ENCODE assay signal across 1 cellular context in the genomic region with DNA sequence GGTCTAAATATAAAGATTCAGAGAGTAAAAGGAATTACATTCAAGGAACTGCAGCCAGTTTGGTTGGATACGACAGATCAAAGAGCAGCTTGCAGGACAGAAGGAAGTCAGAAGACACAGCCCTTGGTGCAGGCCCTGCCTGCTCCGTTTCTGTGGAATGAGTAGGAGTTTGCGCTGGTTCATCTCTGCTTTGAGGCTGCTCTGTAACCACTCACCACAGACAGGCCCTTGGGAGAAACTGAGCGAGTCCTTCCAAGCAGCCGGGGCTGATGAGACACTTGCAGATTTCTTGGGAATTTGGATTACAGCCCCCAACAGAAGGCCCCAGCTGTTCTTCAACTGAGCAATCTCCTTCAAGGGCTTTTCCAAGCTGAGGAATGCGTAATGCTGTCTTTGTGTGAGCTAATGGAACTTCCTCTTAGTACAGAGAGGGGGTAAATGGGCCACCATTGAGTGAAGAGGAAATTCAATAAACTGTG.
TF ChIP-seq lines count a peak whose summit lies in the region.

No MANE protein-coding gene starts in this region.

TF ChIP-seq in K562, 482 proteins besides CTCF, POLR2A, EP300 and RAD21 (continued from another document and continues in another):
- TF ChIP-seq, protein P1, sequence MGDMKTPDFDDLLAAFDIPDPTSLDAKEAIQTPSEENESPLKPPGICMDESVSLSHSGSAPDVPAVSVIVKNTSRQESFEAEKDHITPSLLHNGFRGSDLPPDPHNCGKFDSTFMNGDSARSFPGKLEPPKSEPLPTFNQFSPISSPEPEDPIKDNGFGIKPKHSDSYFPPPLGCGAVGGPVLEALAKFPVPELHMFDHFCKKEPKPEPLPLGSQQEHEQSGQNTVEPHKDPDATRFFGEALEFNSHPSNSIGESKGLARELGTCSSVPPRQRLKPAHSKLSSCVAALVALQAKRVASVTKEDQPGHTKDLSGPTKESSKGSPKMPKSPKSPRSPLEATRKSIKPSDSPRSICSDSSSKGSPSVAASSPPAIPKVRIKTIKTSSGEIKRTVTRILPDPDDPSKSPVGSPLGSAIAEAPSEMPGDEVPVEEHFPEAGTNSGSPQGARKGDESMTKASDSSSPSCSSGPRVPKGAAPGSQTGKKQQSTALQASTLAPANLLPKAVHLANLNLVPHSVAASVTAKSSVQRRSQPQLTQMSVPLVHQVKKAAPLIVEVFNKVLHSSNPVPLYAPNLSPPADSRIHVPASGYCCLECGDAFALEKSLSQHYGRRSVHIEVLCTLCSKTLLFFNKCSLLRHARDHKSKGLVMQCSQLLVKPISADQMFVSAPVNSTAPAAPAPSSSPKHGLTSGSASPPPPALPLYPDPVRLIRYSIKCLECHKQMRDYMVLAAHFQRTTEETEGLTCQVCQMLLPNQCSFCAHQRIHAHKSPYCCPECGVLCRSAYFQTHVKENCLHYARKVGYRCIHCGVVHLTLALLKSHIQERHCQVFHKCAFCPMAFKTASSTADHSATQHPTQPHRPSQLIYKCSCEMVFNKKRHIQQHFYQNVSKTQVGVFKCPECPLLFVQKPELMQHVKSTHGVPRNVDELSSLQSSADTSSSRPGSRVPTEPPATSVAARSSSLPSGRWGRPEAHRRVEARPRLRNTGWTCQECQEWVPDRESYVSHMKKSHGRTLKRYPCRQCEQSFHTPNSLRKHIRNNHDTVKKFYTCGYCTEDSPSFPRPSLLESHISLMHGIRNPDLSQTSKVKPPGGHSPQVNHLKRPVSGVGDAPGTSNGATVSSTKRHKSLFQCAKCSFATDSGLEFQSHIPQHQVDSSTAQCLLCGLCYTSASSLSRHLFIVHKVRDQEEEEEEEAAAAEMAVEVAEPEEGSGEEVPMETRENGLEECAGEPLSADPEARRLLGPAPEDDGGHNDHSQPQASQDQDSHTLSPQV (IDR thresholded peaks at IDR 0.05): peak; percentile 71
- TF ChIP-seq TAF1 (IDR thresholded peaks at IDR 0.05; ENCODE audit: control insufficient read depth, extremely low read depth, insufficient read depth, low read length, severe bottlenecking) (peak; percentile 35), DACH1 (IDR thresholded peaks at IDR 0.05; ENCODE audit: partially characterized antibody) (peak; percentile 28), RBFOX2 (IDR thresholded peaks at IDR 0.05; ENCODE audit: low read depth, low read length) (0 out of 2 replicates have a peak, but pooled peaks have one; percentile 20), ZNF766 (CRISPR knock-in tag; conservative IDR thresholded peaks at IDR 0.05) (no peak; the same call in none of the 2 replicates), BACH1 (tag; IDR thresholded peaks at IDR 0.05) (peak; percentile 84), NFRKB (IDR thresholded peaks at IDR 0.05; ENCODE audit: low read depth) (peak; percentile 82), POLR2H (tag; IDR thresholded peaks at IDR 0.05; ENCODE audit: low read depth) (0 out of 2 replicates have a peak, but pooled peaks have one; percentile 1), ZNF583 (CRISPR knock-in tag; IDR thresholded peaks at IDR 0.05) (no peak), KLF6 (CRISPR knock-in tag; IDR thresholded peaks at IDR 0.05; ENCODE audit: borderline replicate concordance) (no peak), RBM25 (IDR thresholded peaks at IDR 0.05; ENCODE audit: low read depth, low read length, severe bottlenecking) (no peak), MAZ (CRISPR knock-in tag; conservative IDR thresholded peaks at IDR 0.05 in 1 of 2, IDR thresholded peaks at IDR 0.05 in 1 of 2) (peak in 1 of 2 experiments; percentile 6; a peak in 1 of 4 replicates), HNRNPLL (IDR thresholded peaks at IDR 0.05; ENCODE audit: low read depth, low read length, poor library complexity, severe bottlenecking) (peak; percentile 40), ZFX (CRISPR knock-in tag; IDR thresholded peaks at IDR 0.05) (peak; percentile 74), ZNF507 (tag; conservative IDR thresholded peaks at IDR 0.05) (no peak), HLTF (IDR thresholded peaks at IDR 0.05) (0 out of 2 replicates have a peak, but pooled peaks have one; percentile 12), GABPB1 (CRISPR knock-in tag; IDR thresholded peaks at IDR 0.05) (0 out of 2 replicates have a peak, but pooled peaks have one; percentile 45), L3MBTL2 (IDR thresholded peaks at IDR 0.05) (peak; percentile 24), ZNF140 (CRISPR knock-in tag; IDR thresholded peaks at IDR 0.05) (no peak), TAF15 (IDR thresholded peaks at IDR 0.05; ENCODE audit: low read depth, low read length) (no peak), SPI1 (IDR thresholded peaks at IDR 0.05; ENCODE audit: borderline replicate concordance, low read depth, low read length) (peak; percentile 48; the same call in 1 of the 2 replicates), BMI1 (IDR thresholded peaks at IDR 0.05; ENCODE audit: low read length) (no peak)
- TF ChIP-seq, protein P2, sequence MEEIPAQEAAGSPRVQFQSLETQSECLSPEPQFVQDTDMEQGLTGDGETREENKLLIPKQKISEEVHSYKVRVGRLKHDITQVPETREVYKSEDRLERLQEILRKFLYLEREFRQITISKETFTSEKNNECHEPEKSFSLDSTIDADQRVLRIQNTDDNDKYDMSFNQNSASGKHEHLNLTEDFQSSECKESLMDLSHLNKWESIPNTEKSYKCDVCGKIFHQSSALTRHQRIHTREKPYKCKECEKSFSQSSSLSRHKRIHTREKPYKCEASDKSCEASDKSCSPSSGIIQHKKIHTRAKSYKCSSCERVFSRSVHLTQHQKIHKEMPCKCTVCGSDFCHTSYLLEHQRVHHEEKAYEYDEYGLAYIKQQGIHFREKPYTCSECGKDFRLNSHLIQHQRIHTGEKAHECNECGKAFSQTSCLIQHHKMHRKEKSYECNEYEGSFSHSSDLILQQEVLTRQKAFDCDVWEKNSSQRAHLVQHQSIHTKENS (CRISPR knock-in tag; IDR thresholded peaks at IDR 0.05): no peak
- TF ChIP-seq, protein P3, sequence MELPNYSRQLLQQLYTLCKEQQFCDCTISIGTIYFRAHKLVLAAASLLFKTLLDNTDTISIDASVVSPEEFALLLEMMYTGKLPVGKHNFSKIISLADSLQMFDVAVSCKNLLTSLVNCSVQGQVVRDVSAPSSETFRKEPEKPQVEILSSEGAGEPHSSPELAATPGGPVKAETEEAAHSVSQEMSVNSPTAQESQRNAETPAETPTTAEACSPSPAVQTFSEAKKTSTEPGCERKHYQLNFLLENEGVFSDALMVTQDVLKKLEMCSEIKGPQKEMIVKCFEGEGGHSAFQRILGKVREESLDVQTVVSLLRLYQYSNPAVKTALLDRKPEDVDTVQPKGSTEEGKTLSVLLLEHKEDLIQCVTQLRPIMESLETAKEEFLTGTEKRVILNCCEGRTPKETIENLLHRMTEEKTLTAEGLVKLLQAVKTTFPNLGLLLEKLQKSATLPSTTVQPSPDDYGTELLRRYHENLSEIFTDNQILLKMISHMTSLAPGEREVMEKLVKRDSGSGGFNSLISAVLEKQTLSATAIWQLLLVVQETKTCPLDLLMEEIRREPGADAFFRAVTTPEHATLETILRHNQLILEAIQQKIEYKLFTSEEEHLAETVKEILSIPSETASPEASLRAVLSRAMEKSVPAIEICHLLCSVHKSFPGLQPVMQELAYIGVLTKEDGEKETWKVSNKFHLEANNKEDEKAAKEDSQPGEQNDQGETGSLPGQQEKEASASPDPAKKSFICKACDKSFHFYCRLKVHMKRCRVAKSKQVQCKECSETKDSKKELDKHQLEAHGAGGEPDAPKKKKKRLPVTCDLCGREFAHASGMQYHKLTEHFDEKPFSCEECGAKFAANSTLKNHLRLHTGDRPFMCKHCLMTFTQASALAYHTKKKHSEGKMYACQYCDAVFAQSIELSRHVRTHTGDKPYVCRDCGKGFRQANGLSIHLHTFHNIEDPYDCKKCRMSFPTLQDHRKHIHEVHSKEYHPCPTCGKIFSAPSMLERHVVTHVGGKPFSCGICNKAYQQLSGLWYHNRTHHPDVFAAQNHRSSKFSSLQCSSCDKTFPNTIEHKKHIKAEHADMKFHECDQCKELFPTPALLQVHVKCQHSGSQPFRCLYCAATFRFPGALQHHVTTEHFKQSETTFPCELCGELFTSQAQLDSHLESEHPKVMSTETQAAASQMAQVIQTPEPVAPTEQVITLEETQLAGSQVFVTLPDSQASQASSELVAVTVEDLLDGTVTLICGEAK (IDR thresholded peaks at IDR 0.05): no peak
- TF ChIP-seq, protein P3 (CRISPR knock-in tag; IDR thresholded peaks at IDR 0.05): no peak
- TF ChIP-seq, protein P4, sequence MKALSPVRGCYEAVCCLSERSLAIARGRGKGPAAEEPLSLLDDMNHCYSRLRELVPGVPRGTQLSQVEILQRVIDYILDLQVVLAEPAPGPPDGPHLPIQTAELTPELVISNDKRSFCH (CRISPR knock-in tag; IDR thresholded peaks at IDR 0.05): no peak
- TF ChIP-seq, protein P4 (tag; IDR thresholded peaks at IDR 0.05): peak; percentile 30
- TF ChIP-seq, protein P5, sequence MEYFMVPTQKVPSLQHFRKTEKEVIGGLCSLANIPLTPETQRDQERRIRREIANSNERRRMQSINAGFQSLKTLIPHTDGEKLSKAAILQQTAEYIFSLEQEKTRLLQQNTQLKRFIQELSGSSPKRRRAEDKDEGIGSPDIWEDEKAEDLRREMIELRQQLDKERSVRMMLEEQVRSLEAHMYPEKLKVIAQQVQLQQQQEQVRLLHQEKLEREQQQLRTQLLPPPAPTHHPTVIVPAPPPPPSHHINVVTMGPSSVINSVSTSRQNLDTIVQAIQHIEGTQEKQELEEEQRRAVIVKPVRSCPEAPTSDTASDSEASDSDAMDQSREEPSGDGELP (CRISPR knock-in tag; IDR thresholded peaks at IDR 0.05; ENCODE audit: borderline replicate concordance): peak; percentile 58; the same call in 1 of the 2 replicates
- TF ChIP-seq, protein P6, sequence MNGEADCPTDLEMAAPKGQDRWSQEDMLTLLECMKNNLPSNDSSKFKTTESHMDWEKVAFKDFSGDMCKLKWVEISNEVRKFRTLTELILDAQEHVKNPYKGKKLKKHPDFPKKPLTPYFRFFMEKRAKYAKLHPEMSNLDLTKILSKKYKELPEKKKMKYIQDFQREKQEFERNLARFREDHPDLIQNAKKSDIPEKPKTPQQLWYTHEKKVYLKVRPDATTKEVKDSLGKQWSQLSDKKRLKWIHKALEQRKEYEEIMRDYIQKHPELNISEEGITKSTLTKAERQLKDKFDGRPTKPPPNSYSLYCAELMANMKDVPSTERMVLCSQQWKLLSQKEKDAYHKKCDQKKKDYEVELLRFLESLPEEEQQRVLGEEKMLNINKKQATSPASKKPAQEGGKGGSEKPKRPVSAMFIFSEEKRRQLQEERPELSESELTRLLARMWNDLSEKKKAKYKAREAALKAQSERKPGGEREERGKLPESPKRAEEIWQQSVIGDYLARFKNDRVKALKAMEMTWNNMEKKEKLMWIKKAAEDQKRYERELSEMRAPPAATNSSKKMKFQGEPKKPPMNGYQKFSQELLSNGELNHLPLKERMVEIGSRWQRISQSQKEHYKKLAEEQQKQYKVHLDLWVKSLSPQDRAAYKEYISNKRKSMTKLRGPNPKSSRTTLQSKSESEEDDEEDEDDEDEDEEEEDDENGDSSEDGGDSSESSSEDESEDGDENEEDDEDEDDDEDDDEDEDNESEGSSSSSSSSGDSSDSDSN (IDR thresholded peaks at IDR 0.05; ENCODE audit: borderline replicate concordance in 1 of 2, low read depth in 2 of 2, low read length in 2 of 2): no peak
- TF ChIP-seq, protein P7, sequence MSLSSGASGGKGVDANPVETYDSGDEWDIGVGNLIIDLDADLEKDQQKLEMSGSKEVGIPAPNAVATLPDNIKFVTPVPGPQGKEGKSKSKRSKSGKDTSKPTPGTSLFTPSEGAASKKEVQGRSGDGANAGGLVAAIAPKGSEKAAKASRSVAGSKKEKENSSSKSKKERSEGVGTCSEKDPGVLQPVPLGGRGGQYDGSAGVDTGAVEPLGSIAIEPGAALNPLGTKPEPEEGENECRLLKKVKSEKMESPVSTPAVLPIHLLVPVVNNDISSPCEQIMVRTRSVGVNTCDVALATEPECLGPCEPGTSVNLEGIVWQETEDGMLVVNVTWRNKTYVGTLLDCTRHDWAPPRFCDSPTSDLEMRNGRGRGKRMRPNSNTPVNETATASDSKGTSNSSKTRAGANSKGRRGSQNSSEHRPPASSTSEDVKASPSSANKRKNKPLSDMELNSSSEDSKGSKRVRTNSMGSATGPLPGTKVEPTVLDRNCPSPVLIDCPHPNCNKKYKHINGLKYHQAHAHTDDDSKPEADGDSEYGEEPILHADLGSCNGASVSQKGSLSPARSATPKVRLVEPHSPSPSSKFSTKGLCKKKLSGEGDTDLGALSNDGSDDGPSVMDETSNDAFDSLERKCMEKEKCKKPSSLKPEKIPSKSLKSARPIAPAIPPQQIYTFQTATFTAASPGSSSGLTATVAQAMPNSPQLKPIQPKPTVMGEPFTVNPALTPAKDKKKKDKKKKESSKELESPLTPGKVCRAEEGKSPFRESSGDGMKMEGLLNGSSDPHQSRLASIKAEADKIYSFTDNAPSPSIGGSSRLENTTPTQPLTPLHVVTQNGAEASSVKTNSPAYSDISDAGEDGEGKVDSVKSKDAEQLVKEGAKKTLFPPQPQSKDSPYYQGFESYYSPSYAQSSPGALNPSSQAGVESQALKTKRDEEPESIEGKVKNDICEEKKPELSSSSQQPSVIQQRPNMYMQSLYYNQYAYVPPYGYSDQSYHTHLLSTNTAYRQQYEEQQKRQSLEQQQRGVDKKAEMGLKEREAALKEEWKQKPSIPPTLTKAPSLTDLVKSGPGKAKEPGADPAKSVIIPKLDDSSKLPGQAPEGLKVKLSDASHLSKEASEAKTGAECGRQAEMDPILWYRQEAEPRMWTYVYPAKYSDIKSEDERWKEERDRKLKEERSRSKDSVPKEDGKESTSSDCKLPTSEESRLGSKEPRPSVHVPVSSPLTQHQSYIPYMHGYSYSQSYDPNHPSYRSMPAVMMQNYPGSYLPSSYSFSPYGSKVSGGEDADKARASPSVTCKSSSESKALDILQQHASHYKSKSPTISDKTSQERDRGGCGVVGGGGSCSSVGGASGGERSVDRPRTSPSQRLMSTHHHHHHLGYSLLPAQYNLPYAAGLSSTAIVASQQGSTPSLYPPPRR (CRISPR knock-in tag; IDR thresholded peaks at IDR 0.05; ENCODE audit: borderline replicate concordance): no peak
